Comparison of ENCODE assay signal across 7 cellular contexts in genomic region chr22:38792833-38793232, GRCh38. TPM values are rescaled to one million over a fixed set of nuclear protein-coding genes. Genes with fewer than 3 reads are reported as not detected.
A peak's percentile ranks its signal among the peaks of the same experiment; 100 is the strongest.
DNase-seq lines count a peak whose midpoint lies in the region; ATAC-seq and TF ChIP-seq lines count a peak whose summit lies in the region.

No MANE protein-coding gene starts in this region.

- H3K27me3 ChIP-seq in GM23338 (ENCODE audit: insufficient read depth) = no peaks in the 10 kb centered on the region
- H3K27me3 ChIP-seq in fibroblast of lung (ENCODE audit: control insufficient read depth, insufficient read depth, low read length) = peaks cover 2% of the 10 kb centered on the region
- H3K27me3 ChIP-seq in skeletal muscle tissue (ENCODE audit: control insufficient read depth in 3 of 3, insufficient read depth in 3 of 3, low read length in 3 of 3) = peaks cover 3 to 8% (median 5%) of the 10 kb centered on the region in 3 donors

- H3K9me3 Mint-ChIP-seq in GM23338 = no peaks in the 10 kb centered on the region

- H3K27ac ChIP-seq in GM23338 (ENCODE audit: low read depth) (no peak overlapping the region), fibroblast of lung (ENCODE audit: insufficient read depth, low read length) (peak overlapping the region; percentile 87), skeletal muscle tissue (ENCODE audit: low read depth, low read length) (no peak overlapping the region)

- H3K27me3 Mint-ChIP-seq in GM23338 (ENCODE audit: insufficient read depth, low read depth, poor library complexity) = peaks cover 6% of the 10 kb centered on the region

- no peaks in the 10 kb centered on the region; the same call in 1 of the 2 replicates for H3F3A ChIP-seq in GM23338 (replicated peaks; ENCODE audit: low read depth)

- no peaks in the 10 kb centered on the region; the same call in 2 of the 3 replicates for H3K36me3 Mint-ChIP-seq in GM23338 (ENCODE audit: low read depth)

- peak overlapping the region; percentile 91 for H3K4me2 ChIP-seq in GM23338
- peak overlapping the region; percentile 96 for H3K4me2 ChIP-seq in fibroblast of lung (ENCODE audit: extremely low read depth, insufficient read depth, low read length)

- H3K79me2 ChIP-seq in GM23338 (replicated peaks; ENCODE audit: insufficient read depth) (no peaks in the 10 kb centered on the region), fibroblast of lung (ENCODE audit: control insufficient read depth, insufficient read depth, low read length) (peaks cover 4% of the 10 kb centered on the region)

- TF ChIP-seq CTCF in GM23338 (conservative IDR thresholded peaks at IDR 0.05; ENCODE audit: low read depth in 2 of 2) = no peak
- TF ChIP-seq CTCF in fibroblast of lung (conservative IDR thresholded peaks at IDR 0.05 in 1 of 2, IDR thresholded peaks at IDR 0.05 in 1 of 2; ENCODE audit: low read depth in 1 of 2, low read length in 2 of 2) = no peak

- H2AFZ ChIP-seq in GM23338 = 0 out of 2 replicates have a peak overlapping the region, but pooled peaks have one; percentile 92
- no peak overlapping the region for H2AFZ ChIP-seq in fibroblast of lung (ENCODE audit: low read length)

- DNase-seq in GM23338 (ENCODE audit: low spot score) (no peak), SW480 (ENCODE audit: low spot score) (peak; percentile 29), fibroblast of lung (ENCODE audit: low read depth in 2 of 2) (peak; percentile 24 to 51), NCI-H2107 treated with DMSO at 0.1 percent for 48 hours (lab: John Stamatoyannopoulos, UW; ENCODE audit: unreplicated experiment) (no peak), SHP77 (lab: John Stamatoyannopoulos, UW) (no peak), SKM-1 treated with dmso at 0.1 percent for 144 hours (lab: John Stamatoyannopoulos, UW; ENCODE audit: unreplicated experiment) (no peak)

- no peak for ATAC-seq in GM23338

- H3K9me3 ChIP-seq in fibroblast of lung (ENCODE audit: control insufficient read depth, insufficient read depth, low read depth, low read length) (no peaks in the 10 kb centered on the region), skeletal muscle tissue (ENCODE audit: control insufficient read depth in 3 of 3, low read length in 3 of 3) (no peaks in the 10 kb centered on the region)

- peak overlapping the region; percentile 87 for H3K4me3 Mint-ChIP-seq in GM23338

- H4K20me1 ChIP-seq in GM23338 (replicated peaks; ENCODE audit: insufficient read depth) (no peaks in the 10 kb centered on the region), fibroblast of lung (ENCODE audit: control insufficient read depth, extremely low read depth, insufficient read depth, low read length) (no peaks in the 10 kb centered on the region)

- H3K36me3 ChIP-seq in GM23338 (ENCODE audit: insufficient read depth) = no peaks in the 10 kb centered on the region
- H3K36me3 ChIP-seq in fibroblast of lung (ENCODE audit: control insufficient read depth, insufficient read depth, low read length) = peaks cover 2% of the 10 kb centered on the region
- H3K36me3 ChIP-seq in skeletal muscle tissue (ENCODE audit: control insufficient read depth in 3 of 3, insufficient read depth in 3 of 3, low read length in 3 of 3) = peaks cover 0 to 7% (median 7%) of the 10 kb centered on the region in 3 donors

- H3K27ac Mint-ChIP-seq in GM23338 = no peak overlapping the region

- peaks cover 10% of the 10 kb centered on the region; the same call in 1 of the 2 replicates for H3K4me1 ChIP-seq in GM23338 (ENCODE audit: insufficient read depth)
- H3K4me1 ChIP-seq in fibroblast of lung (ENCODE audit: control insufficient read depth, extremely low read depth, insufficient read depth, low read length) = peaks cover 15% of the 10 kb centered on the region
- peaks cover 14 to 28% (median 18%) of the 10 kb centered on the region in 3 donors for H3K4me1 ChIP-seq in skeletal muscle tissue (ENCODE audit: control insufficient read depth in 3 of 3, insufficient read depth in 3 of 3, low read length in 3 of 3)

- no peaks in the 10 kb centered on the region; the same call in 1 of the 2 replicates for H3K9me2 ChIP-seq in GM23338 (ENCODE audit: insufficient read depth)

- H3K4me3 ChIP-seq in GM23338 (peak overlapping the region; percentile 78), fibroblast of lung (replicated peaks in 1 of 4; ENCODE audit: control extremely low read depth in 1 of 4, insufficient read depth in 1 of 4, low read depth in 3 of 4, low read length in 4 of 4) (peak overlapping the region in 3 of 4 experiments; percentile 78 to 94 (median 86)), skeletal muscle tissue (ENCODE audit: low read length in 3 of 3) (peak overlapping the region in 2 of 3 donors; percentile 82 to 87)

- H3K9ac ChIP-seq in fibroblast of lung (ENCODE audit: insufficient read depth, low read length) (no peak overlapping the region), skeletal muscle tissue (ENCODE audit: low read depth in 1 of 3, low read length in 3 of 3) (peak overlapping the region in 2 of 3 donors; percentile 85 to 86)

- peaks cover 6% of the 10 kb centered on the region; the same call in 2 of the 3 replicates for H3K4me1 Mint-ChIP-seq in GM23338

TF ChIP-seq in GM23338, 12 proteins besides CTCF, POLR2A, EP300 and RAD21 (continues in another document):
- TF ChIP-seq POLR2AphosphoS5 (IDR thresholded peaks at IDR 0.05; ENCODE audit: low read depth) (no peak), NANOG (IDR thresholded peaks at IDR 0.05; ENCODE audit: borderline replicate concordance) (no peak), REST (IDR thresholded peaks at IDR 0.05; ENCODE audit: unreplicated experiment) (no peak), EZH2phosphoT487 (IDR thresholded peaks at IDR 0.05; ENCODE audit: unreplicated experiment) (no peak), ZNF331 (CRISPR knock-in tag; IDR thresholded peaks at IDR 0.05; ENCODE audit: low read depth) (no peak), CREB1 (CRISPR knock-in tag; IDR thresholded peaks at IDR 0.05; ENCODE audit: low read depth) (no peak)

RNA-seq across cellular contexts. Expression of gene DNAL4, which starts 1.1 kb away (rescaled TPM):
- total RNA-seq in GM23338 (2014; rRNA removed; shearing (Covaris generic)) = 10.0 and 11.3 TPM in 2 replicates
- polyA plus RNA-seq in GM23338 (2016; fragmentation: Nextera tagmentation; extraction: Ambion mirVana) (8.7 and 9.3 TPM in 2 replicates), fibroblast of lung (9.0 and 13.3 TPM in 2 replicates)
- total RNA-seq in fibroblast of lung (23.4 and 25.1 TPM in 2 replicates), skeletal muscle tissue (12.0 TPM)
- polyA plus RNA-seq in fibroblast of lung (2012) = 9.3 and 9.9 TPM in 2 replicates
- polyA minus RNA-seq in fibroblast of lung (ENCODE audit: low replicate concordance) = 17.9 and 18.1 TPM in 2 replicates

RNA-seq across cellular contexts. Expression of gene SUN2, which starts 37.0 kb away (rescaled TPM):
- total RNA-seq in GM23338 (2014; rRNA removed; shearing (Covaris generic)) = 12.6 and 17.6 TPM in 2 replicates
- polyA plus RNA-seq in GM23338 (2016; fragmentation: Nextera tagmentation; extraction: Ambion mirVana) (7.2 and 8.2 TPM in 2 replicates), fibroblast of lung (26.2 and 27.4 TPM in 2 replicates)
- total RNA-seq in fibroblast of lung (42.1 and 76.6 TPM in 2 replicates), skeletal muscle tissue (40.2 TPM)
- polyA plus RNA-seq in fibroblast of lung (2012) = 46.4 and 50.4 TPM in 2 replicates
- polyA minus RNA-seq in fibroblast of lung (ENCODE audit: low replicate concordance) = 183 and 189 TPM in 2 replicates

RNA-seq across cellular contexts. Expression of gene NPTXR, which starts 51.0 kb away (rescaled TPM):
- total RNA-seq in GM23338 (2014; rRNA removed; shearing (Covaris generic)) = 9.3 and 13.4 TPM in 2 replicates
- polyA plus RNA-seq in GM23338 (2016; fragmentation: Nextera tagmentation; extraction: Ambion mirVana) (0.75 and 0.89 TPM in 2 replicates), fibroblast of lung (0.84 and 1.0 TPM in 2 replicates)
- total RNA-seq in fibroblast of lung (1.0 and 2.0 TPM in 2 replicates), skeletal muscle tissue (1.6 TPM)
- polyA plus RNA-seq in fibroblast of lung (2012) = 1.2 and 1.4 TPM in 2 replicates
- polyA minus RNA-seq in fibroblast of lung (ENCODE audit: low replicate concordance) = 2.9 and 3.9 TPM in 2 replicates

Comparison
In these comparisons a context has a peak if more than half of its experiments do, and no peak if none do; other contexts are left out.
1. DNase-seq: peak in SW480 (single experiment) and fibroblast of lung (2 of 2); none in GM23338 (single experiment), NCI-H2107 treated with DMSO at 0.1 percent for 48 hours (single experiment), SHP77 (0 of 2) and SKM-1 treated with dmso at 0.1 percent for 144 hours (single experiment).
2. Peak in every context shown above with its lines, with median percentiles within 50 percentile points of each other: H3K4me3 ChIP-seq.